Comparison of ENCODE assay signal across 8 cellular contexts in genomic region chr17:40433551-40434384, GRCh38. TPM values are rescaled to one million over a fixed set of nuclear protein-coding genes. Genes with fewer than 3 reads are reported as not detected.
DNase-seq lines count a peak whose midpoint lies in the region; ATAC-seq and TF ChIP-seq lines count a peak whose summit lies in the region.

No MANE protein-coding gene starts in this region.

- peaks cover 14% of the 10 kb centered on the region for H3K27me3 Mint-ChIP-seq in MCF 10A (ENCODE audit: insufficient read depth, unreplicated experiment)

- peak overlapping the region; percentile 75 for H3K27ac ChIP-seq in muscle layer of colon (ENCODE audit: low read depth, low read length)

- no peaks in the 10 kb centered on the region for H3K36me3 Mint-ChIP-seq in MCF 10A (ENCODE audit: insufficient read depth, unreplicated experiment)

- H3K36me3 ChIP-seq in MG63 (no peaks in the 10 kb centered on the region), muscle layer of colon (ENCODE audit: insufficient read depth, low read length) (no peaks in the 10 kb centered on the region)

- DNase-seq in GM10266 (ENCODE audit: extremely low spot score) (no peak), MG63 (peak; percentile 42), MCF 10A (ENCODE audit: unreplicated experiment) (peak; percentile 30), glomerular visceral epithelial cell (ENCODE audit: extremely low spot score) (no peak), medulla oblongata (ENCODE audit: extremely low spot score) (no peak), putamen (ENCODE audit: low spot score) (no peak)

- POLR2A ChIA-PET in MCF 10A (lab: Yijun Ruan, JAX): interaction anchor here (0.9 kb wide), 1 partner anchor 37 kb away, joined by 4 read pairs; no protein-coding TSS in a partner anchor

- intact Hi-C loops in MCF 10A (cut with micrococcal nuclease): no loop called here

- no peaks in the 10 kb centered on the region for H3K4me1 Mint-ChIP-seq in MCF 10A (ENCODE audit: insufficient read depth, unreplicated experiment)

- no peak overlapping the region for H3K4me3 Mint-ChIP-seq in MCF 10A (ENCODE audit: unreplicated experiment)

- TF ChIP-seq CTCF in GM10266 (IDR thresholded peaks at IDR 0.05; ENCODE audit: control insufficient read depth, insufficient read depth, low read depth, missing control alignments): peak; percentile 40
- peak; percentile 35 for TF ChIP-seq CTCF in MCF 10A (IDR thresholded peaks at IDR 0.05; ENCODE audit: unreplicated experiment)

- CTCF ChIA-PET in MCF 10A (lab: Yijun Ruan, JAX): interaction anchor here (0.7 to 1.7 kb wide), 4 partner anchors 16 to 126 kb away, joined by 3 to 6 read pairs (median 5); partner anchors contain the start of gene TOP2A

- no peak for ATAC-seq in GM19455 (IDR thresholded peaks at IDR 0.05; ENCODE audit: unreplicated experiment)

- H3K27me3 ChIP-seq in MG63: no peaks in the 10 kb centered on the region
- no peaks in the 10 kb centered on the region for H3K27me3 ChIP-seq in muscle layer of colon (ENCODE audit: control insufficient read depth in 1 of 2, insufficient read depth in 2 of 2, low read length in 2 of 2)

- no peaks in the 10 kb centered on the region for H3K9me3 ChIP-seq in MG63
- H3K9me3 ChIP-seq in muscle layer of colon (ENCODE audit: low read length): no peaks in the 10 kb centered on the region

- peak overlapping the region; percentile 0 for H3K9ac ChIP-seq in muscle layer of colon (ENCODE audit: low read length)

- no peaks in the 10 kb centered on the region for H3K9me3 Mint-ChIP-seq in MCF 10A (ENCODE audit: unreplicated experiment)

- H3K4me3 ChIP-seq in MG63 (no peak overlapping the region), muscle layer of colon (ENCODE audit: low read depth in 1 of 2, low read length in 2 of 2) (no peak overlapping the region)

- no peak overlapping the region for H3K27ac Mint-ChIP-seq in MCF 10A (ENCODE audit: low read depth, unreplicated experiment)

- H3K4me1 ChIP-seq in muscle layer of colon (ENCODE audit: insufficient read depth, low read length): peaks cover 41% of the 10 kb centered on the region

- no TSS peak for BruUV-seq in MCF 10A (replicated peaks; lab: Mats Ljungman, UMichigan)

RNA-seq across cellular contexts. Expression of gene IGFBP4, which starts 9.5 kb away (rescaled TPM):
- total RNA-seq in MG63 (2014; rRNA removed; shearing (Covaris generic); ENCODE audit: low replicate concordance): 7.9 and 12.4 TPM in 2 replicates
- total RNA-seq in MCF 10A (2022): 6.5 and 14.4 TPM in 2 replicates

RNA-seq across cellular contexts. Expression of gene TOP2A, which starts 16.1 kb away (rescaled TPM):
- total RNA-seq in MG63 (2014; rRNA removed; shearing (Covaris generic); ENCODE audit: low replicate concordance): 138 and 187 TPM in 2 replicates
- 100 and 151 TPM in 2 replicates for total RNA-seq in MCF 10A (2022)

Comparison
In these comparisons a context has a peak if more than half of its experiments do, and no peak if none do; other contexts are left out.
1. DNase-seq: peak in MG63 (single experiment) and MCF 10A (single experiment); none in GM10266 (single experiment), glomerular visceral epithelial cell (single experiment), medulla oblongata (single experiment) and putamen (single experiment).